In genomic region chr1:175033931-175034330, GRCh38 we compare ENCODE assay signal across 29 cellular contexts. TPM values are rescaled to one million over a fixed set of nuclear protein-coding genes. Genes with fewer than 3 reads are reported as not detected.
"Had no signal": no experiment of that assay in that cellular context is flagged by ENCODE, and none has a peak within 500 bp of the region (broad histone marks: within the 10 kb centered on the region; RNA-seq: fewer than 3 reads in every experiment).

No MANE protein-coding gene starts in this region.

- H3K9me3 Mint-ChIP-seq: activated B cell treated with CpG ODN at 0.5 μM for 24 hours; activated CD4-positive, alpha-beta memory T cell treated with anti-CD3 and anti-CD28 coated beads, Interleukin-2, amount 10 ng/mL, durations not matched to agents 7 days and 5 days; activated naive CD4-positive, alpha-beta T cell treated with anti-CD3 and anti-CD28 coated beads, Interleukin-2, amount 10 ng/mL, durations not matched to agents 7 days and 5 days; activated naive CD8-positive, alpha-beta T cell treated with anti-CD3 and anti-CD28 coated beads for 36 hours; activated T-cell treated with anti-CD3 and anti-CD28 coated beads, Interleukin-2, amount 50 U/mL, for 72 hours; activated T-helper 2 cell treated with anti-CD3 and anti-CD28 coated beads, Interferon-gamma antibody, Interleukin-2, Interleukin-4, amounts not matched to agents 10 μg/mL and 5 μg/mL and 100 μg/mL, durations not matched to agents 14 hours and 24 hours and 36 hours; T-cell had no signal

- H3K27ac Mint-ChIP-seq: activated B cell treated with CpG ODN at 0.5 μM for 24 hours; activated CD4-positive, alpha-beta memory T cell treated with anti-CD3 and anti-CD28 coated beads, Interleukin-2, amount 10 ng/mL, durations not matched to agents 7 days and 5 days; activated naive CD4-positive, alpha-beta T cell treated with anti-CD3 and anti-CD28 coated beads, Interleukin-2, amount 10 ng/mL, durations not matched to agents 7 days and 5 days; activated naive CD8-positive, alpha-beta T cell treated with anti-CD3 and anti-CD28 coated beads for 36 hours; activated T-cell treated with anti-CD3 and anti-CD28 coated beads, Interleukin-2, amount 50 U/mL, for 72 hours; activated T-helper 2 cell treated with anti-CD3 and anti-CD28 coated beads, Interferon-gamma antibody, Interleukin-2, Interleukin-4, amounts not matched to agents 10 μg/mL and 5 μg/mL and 100 μg/mL, durations not matched to agents 14 hours and 24 hours and 36 hours; T-cell had no signal

- ATAC-seq: activated T-cell treated with anti-CD3 and anti-CD28 coated beads, Interleukin-2, amount 50 U/mL, for 72 hours; K562; Panc1; Right ventricle myocardium inferior; T-cell had no signal

- H3K4me3 ChIP-seq: K562, SK-N-MC had no signal

- H3K27ac ChIP-seq: SK-N-MC had no signal

- DNase-seq: activated B cell treated with CpG ODN at 0.5 μM for 24 hours; activated CD4-positive, alpha-beta memory T cell treated with anti-CD3 and anti-CD28 coated beads, Interleukin-2, amount 10 ng/mL, durations not matched to agents 7 days and 5 days; activated CD4-positive, alpha-beta T cell treated with anti-CD3 and anti-CD28 coated beads for 1 hour; activated CD4-positive, alpha-beta T cell treated with anti-CD3 and anti-CD28 coated beads, Interleukin-2, amount 50 U/mL, for 1 hour; activated gamma-delta T cell treated with Interleukin-2 at 50 U/mL for 16 hours; activated naive CD4-positive, alpha-beta T cell treated with anti-CD3 and anti-CD28 coated beads, Interleukin-2, amount 10 ng/mL, durations not matched to agents 7 days and 5 days; activated naive CD8-positive, alpha-beta T cell treated with anti-CD3 and anti-CD28 coated beads for 36 hours; activated T-cell treated with anti-CD3 and anti-CD28 coated beads for 4 hours; activated T-cell treated with anti-CD3 and anti-CD28 coated beads, Interleukin-2, amount 50 U/mL, for 72 hours; Karpas-422; NCI-H187; NCI-H2081; NCI-H2171 treated with DMSO at 0.1 percent for 48 hours; NCI-H226; NCI-H526; NCI-H82; OCI-M1; RPMI8226; T-cell; T-helper 2 cell; T1000 had no signal

- FAIRE-seq: K562, TTC549 had no signal

- H3K36me3 Mint-ChIP-seq: activated naive CD4-positive, alpha-beta T cell treated with anti-CD3 and anti-CD28 coated beads, Interleukin-2, amount 10 ng/mL, durations not matched to agents 7 days and 5 days; T-cell had no signal

- H3K27me3 Mint-ChIP-seq: activated naive CD8-positive, alpha-beta T cell treated with anti-CD3 and anti-CD28 coated beads for 36 hours had no signal

- H3K4me3 Mint-ChIP-seq: activated B cell treated with CpG ODN at 0.5 μM for 24 hours; activated CD4-positive, alpha-beta memory T cell treated with anti-CD3 and anti-CD28 coated beads, Interleukin-2, amount 10 ng/mL, durations not matched to agents 7 days and 5 days; activated naive CD4-positive, alpha-beta T cell treated with anti-CD3 and anti-CD28 coated beads, Interleukin-2, amount 10 ng/mL, durations not matched to agents 7 days and 5 days; activated naive CD8-positive, alpha-beta T cell treated with anti-CD3 and anti-CD28 coated beads for 36 hours; activated T-cell treated with anti-CD3 and anti-CD28 coated beads, Interleukin-2, amount 50 U/mL, for 72 hours; T-cell had no signal

RNA-seq across cellular contexts. Expression of gene TNN, which starts 33.7 kb away (rescaled TPM):
- total RNA-seq: activated B cell treated with CpG ODN at 0.5 μM for 24 hours; activated CD4-positive, alpha-beta memory T cell treated with anti-CD3 and anti-CD28 coated beads, Interleukin-2, amount 10 ng/mL, durations not matched to agents 7 days and 5 days; activated T-cell treated with anti-CD3 and anti-CD28 coated beads, Interleukin-2, amount 50 U/mL, for 72 hours; activated T-helper 2 cell treated with anti-CD3 and anti-CD28 coated beads, Interferon-gamma antibody, Interleukin-2, Interleukin-4, amounts not matched to agents 10 μg/mL and 5 μg/mL and 100 μg/mL, durations not matched to agents 14 hours and 24 hours and 36 hours; cardiac septum; NCI-H460; T-cell had no signal
